Comparison of ENCODE assay signal across 19 cellular contexts in the genomic region with DNA sequence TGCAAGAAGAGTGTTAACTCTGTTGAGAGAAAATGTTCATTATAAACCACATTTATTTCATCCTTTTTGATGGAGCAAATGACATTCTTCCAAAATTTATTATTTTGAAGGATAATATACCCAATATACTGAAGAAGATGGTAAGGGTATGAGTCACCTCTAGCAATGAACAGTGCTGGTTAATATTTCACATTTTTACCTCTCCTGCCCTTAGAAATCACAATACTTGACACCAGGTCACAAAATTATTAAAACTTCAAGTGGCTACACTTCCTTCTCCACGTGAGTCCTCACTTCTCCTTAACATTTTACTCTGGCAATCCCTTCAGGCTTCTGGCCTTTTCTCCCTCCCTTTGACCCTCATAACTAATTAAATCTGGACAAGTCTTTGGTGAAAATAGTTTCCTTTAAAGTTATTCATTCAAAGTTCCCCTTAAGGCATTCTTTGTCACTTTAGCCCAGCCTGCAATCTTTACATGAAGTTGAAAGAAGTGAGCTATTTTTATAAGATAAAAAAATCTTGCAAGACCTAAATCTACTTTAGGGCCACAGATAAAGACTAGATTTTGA.
DNase-seq lines count a peak whose midpoint lies in the region; ATAC-seq, FAIRE-seq and TF ChIP-seq lines count a peak whose summit lies in the region.
"Had no signal": no experiment of that assay in that cellular context is flagged by ENCODE, and none has a peak within 500 bp of the region (broad histone marks: within the 10 kb centered on the region; RNA-seq: fewer than 3 reads in every experiment).

No MANE protein-coding gene starts in this region.

- TF ChIP-seq POLR2A in thyroid gland (IDR thresholded peaks at IDR 0.05), result no peak

- H3K27me3 ChIP-seq in lung (ENCODE audit: control insufficient read depth, insufficient read depth) (no peaks in the 10 kb centered on the region), thyroid gland (no peaks in the 10 kb centered on the region)

- intact Hi-C loops in thyroid gland (cut with DNase I) (no loop called here), posterior vena cava (cut with DNase I) (no loop called here)

- no peaks in the 10 kb centered on the region for H3K9me3 ChIP-seq in lung (ENCODE audit: control insufficient read depth in 2 of 2, insufficient read depth in 1 of 2, low read length in 1 of 2)
- no peaks in the 10 kb centered on the region for H3K9me3 ChIP-seq in thyroid gland

- peak; percentile 15 for FAIRE-seq in endometrium (lab: Jason Lieb, UNC)
- FAIRE-seq: HTR-8/SVneo had no signal

- TF ChIP-seq CTCF in lung (IDR thresholded peaks at IDR 0.05; ENCODE audit: control extremely low read depth, extremely low read depth), result no peak
- TF ChIP-seq CTCF in thyroid gland (IDR thresholded peaks at IDR 0.05), result no peak

- DNase-seq in Caki2 (ENCODE audit: low read depth), result peak; percentile 82
- no peak for DNase-seq in lung (ENCODE audit: low spot score)
- DNase-seq in thyroid gland, result no peak
- no peak for DNase-seq in NCI-H2171 treated with DMSO at 0.1 percent for 48 hours (lab: John Stamatoyannopoulos, UW)
- DNase-seq in UCSD-AML1 (lab: John Stamatoyannopoulos, UW; ENCODE audit: unreplicated experiment), result no peak
- DNase-seq in posterior vena cava (ENCODE audit: low spot score), result no peak
- DNase-seq: ACHN, AML-193, COR-L47, H9, Kasumi-1, NCI-H1105 treated with DMSO at 0.1 percent for 48 hours, NCI-H1694 treated with DMSO at 0.1 percent for 48 hours, NCI-H69, SHP77 treated with DMSO at 0.1 percent for 48 hours had no signal

- H3K27ac ChIP-seq in lung (ENCODE audit: low read depth in 1 of 2, low read length in 1 of 2) (no peak overlapping the region), thyroid gland (peak overlapping the region in 2 of 3 donors; percentile 15 to 19)
- H3K27ac ChIP-seq: HL-60 had no signal

- H3K4me1 ChIP-seq in lung (ENCODE audit: control insufficient read depth in 2 of 2, insufficient read depth in 2 of 2, low read length in 2 of 2), result peaks cover 0 to 2% of the 10 kb centered on the region in 2 donors
- H3K4me1 ChIP-seq in thyroid gland, result peaks cover 39 to 51% of the 10 kb centered on the region in 2 donors

- in situ Hi-C loops in Caki2 (cut with HindIII; ENCODE audit: low pct_unique_long_range_greater_than_20kb, low sequenced_read_pairs), result no loop called here

- no peaks in the 10 kb centered on the region for H3K36me3 ChIP-seq in lung (ENCODE audit: control insufficient read depth in 2 of 2, insufficient read depth in 2 of 2, low read length in 2 of 2)
- H3K36me3 ChIP-seq in thyroid gland, result no peaks in the 10 kb centered on the region

- peak; percentile 58 for ATAC-seq in lung (ENCODE audit: insufficient read depth, low FRiP score)
- no peak for ATAC-seq in GM18502 (IDR thresholded peaks at IDR 0.05; ENCODE audit: poor library complexity, unreplicated experiment)

- 37 to 48% methylated on average over 1 of the region's 1 CpG for WGBS in lung, 2 donors
- WGBS in thyroid gland, 2 donors, result 12 to 24% methylated on average over 1 of the region's 1 CpG

- H3K4me3 ChIP-seq in lung (no peak overlapping the region), thyroid gland (replicated peaks in 1 of 3) (no peak overlapping the region)

Comparison
In these comparisons a context has a peak if more than half of its experiments do, and no peak if none do; other contexts are left out.
1. H3K27ac ChIP-seq: peak in thyroid gland (2 of 3); none in lung (0 of 2).